Comparison of ENCODE assay signal across 8 cellular contexts in genomic region chr11:130390071-130390758, GRCh38. TPM values are rescaled to one million over a fixed set of nuclear protein-coding genes. Genes with fewer than 3 reads are reported as not detected.
DNase-seq lines count a peak whose midpoint lies in the region; FAIRE-seq and TF ChIP-seq lines count a peak whose summit lies in the region.

No MANE protein-coding gene starts in this region.

- no peak for TF ChIP-seq POLR2A in NB4 (IDR thresholded peaks at IDR 0.05; ENCODE audit: extremely low read depth, insufficient read length)

- peaks cover 31% of the 10 kb centered on the region for H3K27me3 ChIP-seq in BJ (ENCODE audit: control insufficient read depth, insufficient read depth, low read length)
- peaks cover 6% of the 10 kb centered on the region for H3K27me3 ChIP-seq in bronchial epithelial cell (ENCODE audit: control insufficient read depth, insufficient read depth, low read length)

- POLR2A ChIA-PET in BJ (lab: Charles Lee) = no interaction called here

- CTCF ChIA-PET in BJ (lab: Yijun Ruan, JAX) = interaction anchor here (0.6 to 2.4 kb wide), 15 partner anchors 9 to 506 kb away, joined by 3 to 17 read pairs (median 4); no protein-coding TSS in a partner anchor

- in situ Hi-C loops in GM13976 (cut with MboI; ENCODE audit: low sequenced_read_pairs, unreplicated experiment) = no loop called here

- no peaks in the 10 kb centered on the region for H3K36me3 ChIP-seq in BJ (ENCODE audit: control insufficient read depth, insufficient read depth, low read length)
- no peaks in the 10 kb centered on the region for H3K36me3 ChIP-seq in bronchial epithelial cell (ENCODE audit: control insufficient read depth, insufficient read depth, low read length)

- DNase-seq in BJ (ENCODE audit: low read depth) = no peak
- peak; percentile 48 for DNase-seq in NB4 (ENCODE audit: low read depth)
- DNase-seq in bronchial epithelial cell (ENCODE audit: low read depth) = peak; percentile 71
- DNase-seq in medulla oblongata (ENCODE audit: extremely low spot score) = peak; percentile 82
- no peak for DNase-seq in ureter (ENCODE audit: low spot score)
- DNase-seq in GM13976 (ENCODE audit: low spot score) = no peak
- DNase-seq in activated CD8-positive, alpha-beta memory T cell treated with anti-CD3 and anti-CD28 coated beads for 24 hours = no peak
- no peak for DNase-seq in D341Med (ENCODE audit: low spot score)

- TF ChIP-seq CTCF in BJ (IDR thresholded peaks at IDR 0.05; ENCODE audit: insufficient read depth, low read depth, low read length) (peak; percentile 70), NB4 (IDR thresholded peaks at IDR 0.05; ENCODE audit: low read depth, low read length) (peak; percentile 38), bronchial epithelial cell (IDR thresholded peaks at IDR 0.05; ENCODE audit: insufficient read depth, low read length, severe bottlenecking) (peak; percentile 48), GM13976 (IDR thresholded peaks at IDR 0.05; ENCODE audit: borderline replicate concordance, control extremely low read depth, extremely low read depth, insufficient read depth, missing control alignments) (no peak)

- no peak for FAIRE-seq in bronchial epithelial cell (lab: Jason Lieb, UNC)

- no peak overlapping the region for H3K4me3 ChIP-seq in BJ (ENCODE audit: low read depth, low read length)
- no peak overlapping the region for H3K4me3 ChIP-seq in NB4 (ENCODE audit: low read depth, low read length)
- H3K4me3 ChIP-seq in bronchial epithelial cell (ENCODE audit: low read depth, low read length) = no peak overlapping the region

RNA-seq across cellular contexts. Expression of gene ADAMTS8, which starts 38.2 kb away (rescaled TPM):
- polyA plus RNA-seq in BJ (2011; rRNA removed) = 0.05 TPM in 1 of 2 replicates, not detected in the other
- polyA minus RNA-seq in BJ (2011; rRNA and poly(A)+ RNA removed) = not detected in 2 replicates
- total RNA-seq in bronchial epithelial cell = not detected in 2 replicates
- total RNA-seq in ureter = 1.2 TPM

RNA-seq across cellular contexts. Expression of gene ADAMTS15, which starts 58.2 kb away (rescaled TPM):
- polyA plus RNA-seq in BJ (2011; rRNA removed) = 2.7 and 5.6 TPM in 2 replicates
- 6.3 and 6.5 TPM in 2 replicates for polyA minus RNA-seq in BJ (2011; rRNA and poly(A)+ RNA removed)
- 0.13 and 0.26 TPM in 2 replicates for total RNA-seq in bronchial epithelial cell
- 5.9 TPM for total RNA-seq in ureter

Comparison
In these comparisons a context has a peak if more than half of its experiments do, and no peak if none do; other contexts are left out.
1. DNase-seq: peak in NB4 (single experiment), bronchial epithelial cell (single experiment) and medulla oblongata (single experiment); none in BJ (single experiment), ureter (single experiment), GM13976 (single experiment), activated CD8-positive, alpha-beta memory T cell treated with anti-CD3 and anti-CD28 coated beads for 24 hours (single experiment) and D341Med (single experiment).